Comparison of ENCODE assay signal across 17 cellular contexts in the genomic region with DNA sequence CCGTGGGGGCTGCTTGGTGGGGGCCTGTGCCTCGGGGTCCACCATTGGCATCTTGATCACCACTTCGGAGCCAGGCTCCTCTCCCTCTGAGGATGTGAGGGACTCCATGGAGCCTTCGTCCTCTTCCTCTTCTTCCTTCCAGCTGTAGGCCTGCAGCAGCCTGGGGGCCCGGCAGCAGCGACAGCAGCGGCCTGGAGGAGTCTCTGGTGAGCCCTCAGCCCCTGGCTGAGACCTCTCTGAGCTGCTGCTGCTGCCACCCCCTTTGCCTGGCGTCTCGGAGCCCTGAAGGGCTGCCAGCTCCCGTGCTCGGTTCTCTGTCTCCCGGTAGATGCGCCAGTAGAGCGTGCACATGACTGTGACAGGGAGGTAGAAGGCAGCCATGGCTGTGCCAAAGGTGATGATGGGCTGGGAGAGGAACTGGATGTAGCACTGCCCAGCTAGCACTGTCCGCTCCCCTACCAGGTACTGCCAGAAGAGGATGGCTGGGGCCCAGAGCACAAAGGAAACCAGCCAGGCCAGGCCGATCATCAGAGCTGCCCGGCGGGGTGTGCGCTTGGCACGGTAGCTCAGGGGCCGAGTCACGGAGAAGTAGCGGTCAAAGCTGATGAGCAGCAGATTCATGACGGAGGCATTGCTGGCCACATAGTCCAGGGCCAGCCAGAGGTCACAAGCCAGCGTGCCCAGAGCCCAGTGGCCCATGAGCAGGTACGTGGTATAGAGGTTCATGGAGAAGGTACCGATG. TPM values are rescaled to one million over a fixed set of nuclear protein-coding genes. Genes with fewer than 3 reads are reported as not detected.
DNase-seq lines count a peak whose midpoint lies in the region; ATAC-seq and TF ChIP-seq lines count a peak whose summit lies in the region.
"Had no signal": no experiment of that assay in that cellular context is flagged by ENCODE, and none has a peak within 500 bp of the region (broad histone marks: within the 10 kb centered on the region; RNA-seq: fewer than 3 reads in every experiment).

No MANE protein-coding gene starts in this region.

- H3K36me3 Mint-ChIP-seq in endothelial cell (ENCODE audit: low read depth, unreplicated experiment): no peaks in the 10 kb centered on the region

- no peaks in the 10 kb centered on the region for H3K9me3 Mint-ChIP-seq in endothelial cell (ENCODE audit: unreplicated experiment)

- TF ChIP-seq CTCF in endothelial cell (IDR thresholded peaks at IDR 0.05; ENCODE audit: unreplicated experiment) (no peak), suprapubic skin (IDR thresholded peaks at IDR 0.05) (no peak)

- peak overlapping the region; percentile 61 for H3K27ac Mint-ChIP-seq in endothelial cell (ENCODE audit: unreplicated experiment)

- no peaks in the 10 kb centered on the region for H3K27me3 Mint-ChIP-seq in endothelial cell (ENCODE audit: unreplicated experiment)

- TF ChIP-seq POLR2A in suprapubic skin (IDR thresholded peaks at IDR 0.05): no peak

- H3K27ac ChIP-seq in angular gyrus (ENCODE audit: low read depth, low read length) (peak overlapping the region; percentile 37), suprapubic skin (peak overlapping the region; percentile 61)
- H3K27ac ChIP-seq: RWPE1 had no signal

- ATAC-seq in HG03095 (IDR thresholded peaks at IDR 0.05; ENCODE audit: unreplicated experiment): no peak
- ATAC-seq: PC-3 had no signal

- H3K27me3 ChIP-seq in suprapubic skin: no peaks in the 10 kb centered on the region

- no peaks in the 10 kb centered on the region for H3K36me3 ChIP-seq in suprapubic skin

- in situ Hi-C loops in G401 (cut with HindIII; ENCODE audit: low sequenced_read_pairs): no loop called here

- WGBS in suprapubic skin: 82% methylated on average over 17 of the region's 27 CpGs

- H3K9me3 ChIP-seq in suprapubic skin: no peaks in the 10 kb centered on the region

- no peak for TF ChIP-seq EP300 in suprapubic skin (IDR thresholded peaks at IDR 0.05)

- peak overlapping the region; percentile 42 for H3K4me3 Mint-ChIP-seq in endothelial cell (ENCODE audit: unreplicated experiment)

- no peak overlapping the region for H3K4me3 ChIP-seq in suprapubic skin

- H3K4me1 Mint-ChIP-seq in endothelial cell (ENCODE audit: unreplicated experiment): peaks cover 44% of the 10 kb centered on the region

- DNase-seq in G401 (ENCODE audit: low spot score): peak; percentile 45
- no peak for DNase-seq in endothelial cell (ENCODE audit: low spot score)
- DNase-seq in suprapubic skin (ENCODE audit: low spot score in 2 of 2): no peak
- DNase-seq in activated CD4-positive, CD25-positive, alpha-beta regulatory T cell (lab: John Stamatoyannopoulos, UW): no peak
- no peak for DNase-seq in HuH-7.5 (ENCODE audit: low spot score)
- DNase-seq: DMS53, HCEC 1CT, NCI-H1417 treated with DMSO at 0.1 percent for 48 hours, NCI-H2029, NCI-H2171, NCI-H446, NCI-H748 treated with DMSO at 0.1 percent for 48 hours, PC-3 had no signal

- H3K4me1 ChIP-seq in suprapubic skin: peaks cover 27% of the 10 kb centered on the region

RNA-seq across cellular contexts. Expression of a gene that starts 10.9 kb away (rescaled TPM):
- total RNA-seq in G401 (2014; rRNA removed; shearing (Covaris generic)): not detected in 2 replicates
- total RNA-seq in endothelial cell (ENCODE audit: unreplicated experiment) (not detected), suprapubic skin (1 to 10 TPM; 2.5 to 5.4 (median 4.5) TPM)
- total RNA-seq: HT1080, PC-3 had no signal

RNA-seq across cellular contexts. Expression of a gene that starts 29.6 kb away (rescaled TPM):
- 225 and 239 TPM in 2 replicates for total RNA-seq in G401 (2014; rRNA removed; shearing (Covaris generic))
- total RNA-seq in endothelial cell (ENCODE audit: unreplicated experiment) (147 TPM), suprapubic skin (100 to 1,000 TPM; 170 to 234 (median 198) TPM)
